ENCODE assay signal across 1 cellular context in genomic region chr1:21919520-21919919, GRCh38.
TF ChIP-seq lines count a peak whose summit lies in the region.

No MANE protein-coding gene starts in this region.

TF ChIP-seq in IMR-90, 13 proteins besides CTCF, POLR2A, EP300 and RAD21 (continued from another document):
- TF ChIP-seq MAFK (IDR thresholded peaks at IDR 0.05; ENCODE audit: low read depth, low read length) (0 out of 2 replicates have a peak, but pooled peaks have one; percentile 35), CEBPB (IDR thresholded peaks at IDR 0.05; ENCODE audit: low read depth, low read length) (no peak), NFE2L2 (IDR thresholded peaks at IDR 0.05; ENCODE audit: low read depth, low read length) (0 out of 2 replicates have a peak, but pooled peaks have one; percentile 9), RCOR1 (IDR thresholded peaks at IDR 0.05; ENCODE audit: insufficient replicate concordance, low read length) (no peak), SMC3 (IDR thresholded peaks at IDR 0.05; ENCODE audit: low read depth, low read length) (0 out of 2 replicates have a peak, but pooled peaks have one; percentile 23), MXI1 (IDR thresholded peaks at IDR 0.05; ENCODE audit: borderline replicate concordance, low read depth, low read length) (peak; percentile 72; the same call in 1 of the 2 replicates), CHD1 (IDR thresholded peaks at IDR 0.05; ENCODE audit: low read depth, low read length) (no peak), RFX5 (IDR thresholded peaks at IDR 0.05; ENCODE audit: low read depth, low read length) (no peak), BHLHE40 (IDR thresholded peaks at IDR 0.05; ENCODE audit: low read depth, low read length) (peak; percentile 48; the same call in 1 of the 2 replicates)
